In the genomic region with DNA sequence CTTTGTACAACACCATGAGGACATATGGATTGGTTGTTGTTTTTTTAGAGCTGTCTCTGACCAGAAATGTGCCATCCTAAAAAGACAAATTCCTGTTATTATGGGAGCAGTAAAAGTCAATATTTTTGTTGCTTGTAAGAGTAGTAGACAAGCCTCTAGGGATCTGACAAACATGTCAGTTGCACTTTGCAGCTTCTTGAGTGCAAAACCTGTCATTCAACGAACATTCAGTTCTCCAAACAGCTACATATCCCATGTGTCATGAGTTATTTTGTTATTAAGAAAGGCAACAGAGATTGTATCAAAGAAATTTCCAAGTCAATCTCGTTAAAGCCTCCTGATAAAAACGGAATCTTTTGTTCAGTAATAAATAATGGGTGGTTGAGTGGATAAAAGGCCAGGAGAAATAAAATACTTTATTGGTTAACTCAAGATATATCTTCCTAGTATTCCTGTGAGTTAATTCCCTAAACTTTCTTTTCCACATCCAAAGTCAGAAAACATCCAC, we compare ENCODE assay signal across 1 cellular context.
TF ChIP-seq lines count a peak whose summit lies in the region.

No MANE protein-coding gene starts in this region.

TF ChIP-seq in GM12891, 5 proteins besides CTCF, POLR2A, EP300 and RAD21:
- no peak for TF ChIP-seq POU2F2 (IDR thresholded peaks at IDR 0.05; ENCODE audit: low read depth, low read length)
- no peak for TF ChIP-seq TAF1 (IDR thresholded peaks at IDR 0.05; ENCODE audit: low read depth, low read length)
- no peak for TF ChIP-seq SPI1 (IDR thresholded peaks at IDR 0.05; ENCODE audit: low read depth, low read length)
- TF ChIP-seq POLR2AphosphoS5 (IDR thresholded peaks at IDR 0.05; ENCODE audit: low read depth, low read length): no peak
- no peak for TF ChIP-seq PAX5 (IDR thresholded peaks at IDR 0.05; ENCODE audit: insufficient read depth, low read length, severe bottlenecking)
